8 cellular contexts compared by ENCODE assay signal in genomic region chr2:109612991-109613921, GRCh38. TPM values are rescaled to one million over a fixed set of nuclear protein-coding genes. Genes with fewer than 3 reads are reported as not detected.
DNase-seq lines count a peak whose midpoint lies in the region; ATAC-seq and TF ChIP-seq lines count a peak whose summit lies in the region.

No MANE protein-coding gene starts in this region.

- H3K36me3 ChIP-seq in Peyer's patch (no peaks in the 10 kb centered on the region), lower lobe of right lung (no peaks in the 10 kb centered on the region), suprapubic skin (no peaks in the 10 kb centered on the region)
- no peaks in the 10 kb centered on the region for H3K36me3 ChIP-seq in effector memory CD4-positive, alpha-beta T cell (ENCODE audit: control insufficient read depth, insufficient read depth, low read length)

- H3K27ac Mint-ChIP-seq in activated CD4-positive, alpha-beta T cell treated with anti-CD3 and anti-CD28 coated beads, Interleukin-2, amount 10 ng/mL, durations not matched to agents 24 days and 14 days = peak overlapping the region; percentile 23

- TF ChIP-seq POLR2A in Peyer's patch (IDR thresholded peaks at IDR 0.05) (peak in 1 of 2 donors; percentile 29), suprapubic skin (IDR thresholded peaks at IDR 0.05) (peak in 1 of 2 donors; percentile 39)

- peaks cover 0 to 26% (median 1%) of the 10 kb centered on the region in 4 donors for H3K4me1 ChIP-seq in Peyer's patch
- H3K4me1 ChIP-seq in effector memory CD4-positive, alpha-beta T cell (ENCODE audit: control insufficient read depth, insufficient read depth, low read length, poor library complexity, severe bottlenecking) = peaks cover 15% of the 10 kb centered on the region
- H3K4me1 ChIP-seq in lower lobe of right lung = peaks cover 50% of the 10 kb centered on the region
- peaks cover 69% of the 10 kb centered on the region for H3K4me1 ChIP-seq in suprapubic skin

- WGBS in suprapubic skin = under 1% methylated on average over 47 of the region's 83 CpGs

- H3K9me3 ChIP-seq in Peyer's patch = no peaks in the 10 kb centered on the region
- no peaks in the 10 kb centered on the region for H3K9me3 ChIP-seq in effector memory CD4-positive, alpha-beta T cell (ENCODE audit: control insufficient read depth, low read length)
- no peaks in the 10 kb centered on the region for H3K9me3 ChIP-seq in lower lobe of right lung
- no peaks in the 10 kb centered on the region for H3K9me3 ChIP-seq in suprapubic skin

- H3K9me3 Mint-ChIP-seq in activated CD4-positive, alpha-beta T cell treated with anti-CD3 and anti-CD28 coated beads, Interleukin-2, amount 10 ng/mL, durations not matched to agents 24 days and 14 days = no peaks in the 10 kb centered on the region

- peak overlapping the region; percentile 51 to 84 (median 58) for H3K4me3 ChIP-seq in Peyer's patch
- H3K4me3 ChIP-seq in effector memory CD4-positive, alpha-beta T cell (ENCODE audit: insufficient read depth, low read depth, low read length, poor library complexity, severe bottlenecking) = peak overlapping the region; percentile 57
- peak overlapping the region; percentile 70 for H3K4me3 ChIP-seq in lower lobe of right lung
- peak overlapping the region; percentile 84 for H3K4me3 ChIP-seq in suprapubic skin

- intact Hi-C loops in activated CD4-positive, alpha-beta T cell treated with anti-CD3 and anti-CD28 coated beads, Interleukin-2, amount 10 ng/mL, durations not matched to agents 24 days and 14 days (cut with micrococcal nuclease) = no loop called here
- intact Hi-C loops in lower lobe of right lung (cut with DNase I) = no loop called here

- H3K27ac ChIP-seq in Peyer's patch (peak overlapping the region; percentile 77 to 99 (median 98)), lower lobe of right lung (peak overlapping the region; percentile 95), suprapubic skin (peak overlapping the region; percentile 99)
- no peak overlapping the region for H3K27ac ChIP-seq in effector memory CD4-positive, alpha-beta T cell (ENCODE audit: insufficient read depth, low read length, poor library complexity, severe bottlenecking)

- peaks cover 70% of the 10 kb centered on the region for H3K27me3 Mint-ChIP-seq in activated CD4-positive, alpha-beta T cell treated with anti-CD3 and anti-CD28 coated beads, Interleukin-2, amount 10 ng/mL, durations not matched to agents 24 days and 14 days

- peaks cover 11% of the 10 kb centered on the region for H3K4me1 Mint-ChIP-seq in activated CD4-positive, alpha-beta T cell treated with anti-CD3 and anti-CD28 coated beads, Interleukin-2, amount 10 ng/mL, durations not matched to agents 24 days and 14 days

- ATAC-seq in HG02759 (IDR thresholded peaks at IDR 0.05; ENCODE audit: unreplicated experiment) (peak; percentile 33), lower lobe of right lung (peak; percentile 68 to 70)

- TF ChIP-seq CTCF in Peyer's patch (IDR thresholded peaks at IDR 0.05) (peak in 1 of 6 experiments; percentile 3), lower lobe of right lung (IDR thresholded peaks at IDR 0.05) (no peak), suprapubic skin (IDR thresholded peaks at IDR 0.05) (no peak)

- no peaks in the 10 kb centered on the region for H3K27me3 ChIP-seq in Peyer's patch
- H3K27me3 ChIP-seq in effector memory CD4-positive, alpha-beta T cell (replicated peaks; ENCODE audit: control insufficient read depth, insufficient read depth, low read length, poor library complexity, severe bottlenecking) = peaks cover 14% of the 10 kb centered on the region
- no peaks in the 10 kb centered on the region for H3K27me3 ChIP-seq in lower lobe of right lung (ENCODE audit: low read depth)
- no peaks in the 10 kb centered on the region for H3K27me3 ChIP-seq in suprapubic skin

- H3K36me3 Mint-ChIP-seq in activated CD4-positive, alpha-beta T cell treated with anti-CD3 and anti-CD28 coated beads, Interleukin-2, amount 10 ng/mL, durations not matched to agents 24 days and 14 days (ENCODE audit: low read depth) = peaks cover 2% of the 10 kb centered on the region

- no peak for DNase-seq in activated CD4-positive, alpha-beta T cell treated with anti-CD3 and anti-CD28 coated beads, Interleukin-2, amount 10 ng/mL, durations not matched to agents 24 days and 14 days
- DNase-seq in activated CD4-positive, alpha-beta T cell treated with anti-CD3 and anti-CD28 coated beads, Interleukin-2, amount 50 U/mL, for 1 hour = no peak
- DNase-seq in Peyer's patch (peak in 2 of 3 donors; percentile 58 to 80), lower lobe of right lung (peak; percentile 75), suprapubic skin (ENCODE audit: low spot score in 2 of 2) (peak in 1 of 2 donors; percentile 83), NCI-H2107 treated with DMSO at 0.1 percent for 48 hours (lab: John Stamatoyannopoulos, UW; ENCODE audit: unreplicated experiment) (no peak)
- no peak for DNase-seq in effector memory CD4-positive, alpha-beta T cell

- TF ChIP-seq EP300 in suprapubic skin (IDR thresholded peaks at IDR 0.05) = no peak

- peak overlapping the region; percentile 90 for H3K4me3 Mint-ChIP-seq in activated CD4-positive, alpha-beta T cell treated with anti-CD3 and anti-CD28 coated beads, Interleukin-2, amount 10 ng/mL, durations not matched to agents 24 days and 14 days

RNA-seq across cellular contexts. Expression of gene SEPTIN10, which starts 0.5 kb away (rescaled TPM):
- 0.14 and 0.50 TPM in 2 replicates for total RNA-seq in activated CD4-positive, alpha-beta T cell treated with anti-CD3 and anti-CD28 coated beads, Interleukin-2, amount 10 ng/mL, durations not matched to agents 24 days and 14 days
- total RNA-seq in Peyer's patch (10 to 100 TPM; 22.3 to 55.2 (median 53.1) TPM), lower lobe of right lung (86.9 TPM), suprapubic skin (100 to 1,000 TPM in 3 of 4 donors, 10 to 100 TPM in 1; 92.7 to 152 (median 110) TPM)

RNA-seq across cellular contexts. Expression of gene SOWAHC, which starts 0.9 kb away (rescaled TPM):
- total RNA-seq in activated CD4-positive, alpha-beta T cell treated with anti-CD3 and anti-CD28 coated beads, Interleukin-2, amount 10 ng/mL, durations not matched to agents 24 days and 14 days = 0.26 TPM in 2 replicates
- 10 to 100 TPM in 3 of 4 donors, 1 to 10 TPM in 1; 8.3 to 24.2 (median 17.2) TPM for total RNA-seq in Peyer's patch
- 20.8 TPM for total RNA-seq in lower lobe of right lung
- total RNA-seq in suprapubic skin = 10 to 100 TPM; 42.8 to 59.7 (median 57.1) TPM

Comparison
In these comparisons a context has a peak if more than half of its experiments do, and no peak if none do; other contexts are left out.
1. DNase-seq: peak in Peyer's patch (2 of 3) and lower lobe of right lung (single experiment); none in activated CD4-positive, alpha-beta T cell treated with anti-CD3 and anti-CD28 coated beads, Interleukin-2, amount 10 ng/mL, durations not matched to agents 24 days and 14 days (single experiment), activated CD4-positive, alpha-beta T cell treated with anti-CD3 and anti-CD28 coated beads, Interleukin-2, amount 50 U/mL, for 1 hour (single experiment), effector memory CD4-positive, alpha-beta T cell (0 of 3) and NCI-H2107 treated with DMSO at 0.1 percent for 48 hours (single experiment).
2. RNA of gene SEPTIN10, which starts 0.5 kb away (total RNA-seq): 92.7 to 152 TPM in suprapubic skin, 86.9 TPM in lower lobe of right lung (single experiment) and 22.3 to 55.2 TPM in Peyer's patch; 0.14 to 0.50 TPM in activated CD4-positive, alpha-beta T cell treated with anti-CD3 and anti-CD28 coated beads, Interleukin-2, amount 10 ng/mL, durations not matched to agents 24 days and 14 days; every median in the first group is over 10 times any median in the second.
3. Peak in every context shown above with its lines, with median percentiles within 50 percentile points of each other: H3K4me3 ChIP-seq.